In genomic region chr19:49840736-49841249, GRCh38 we compare ENCODE assay signal across 31 cellular contexts. TPM values are rescaled to one million over a fixed set of nuclear protein-coding genes. Genes with fewer than 3 reads are reported as not detected.
DNase-seq lines count a peak whose midpoint lies in the region; ATAC-seq, FAIRE-seq and TF ChIP-seq lines count a peak whose summit lies in the region.
"Had no signal": no experiment of that assay in that cellular context is flagged by ENCODE, and none has a peak within 500 bp of the region (broad histone marks: within the 10 kb centered on the region; RNA-seq: fewer than 3 reads in every experiment).

No MANE protein-coding gene starts in this region.

- FAIRE-seq in K562 (lab: Jason Lieb, UNC) = no peak
- FAIRE-seq: A204.1, D721Med, RCC 7860, small intestine had no signal

- H3K9ac ChIP-seq in K562 (ENCODE audit: insufficient read depth in 1 of 2, low read depth in 2 of 2, low read length in 2 of 2) (peak overlapping the region in 1 of 2 experiments; percentile 70; a peak in 2 of 4 replicates), neural progenitor cell (no peak overlapping the region)

- TF ChIP-seq EP300 in K562 (IDR thresholded peaks at IDR 0.05; ENCODE audit: low read length) = no peak

- H4K20me1 ChIP-seq in K562 (replicated peaks; ENCODE audit: control insufficient read depth, insufficient read depth, low read length) = no peaks in the 10 kb centered on the region
- no peaks in the 10 kb centered on the region for H4K20me1 ChIP-seq in neural progenitor cell (ENCODE audit: low read depth)

- H3K27ac Mint-ChIP-seq in neural progenitor cell = peak overlapping the region; percentile 44
- H3K27ac Mint-ChIP-seq: activated CD4-positive, alpha-beta memory T cell treated with anti-CD3 and anti-CD28 coated beads for 36 hours; CD4-positive, alpha-beta T cell; naive thymus-derived CD4-positive, alpha-beta T cell; stimulated activated naive CD8-positive, alpha-beta T cell treated with anti-CD3 and anti-CD28 coated beads, Interleukin-15, Interleukin-2, amounts not matched to agents 100 ng/mL and 50 ng/mL, for 24 hours had no signal

- in situ Hi-C loops in K562 (cut with MboI) = no loop called here

- H3F3A ChIP-seq in neural progenitor cell (ENCODE audit: low read depth) = peaks cover 10% of the 10 kb centered on the region

- no peaks in the 10 kb centered on the region for H3K9me3 Mint-ChIP-seq in neural progenitor cell
- H3K9me3 Mint-ChIP-seq: activated CD4-positive, alpha-beta memory T cell treated with anti-CD3 and anti-CD28 coated beads for 36 hours; CD4-positive, alpha-beta T cell; central memory CD8-positive, alpha-beta T cell; naive thymus-derived CD4-positive, alpha-beta T cell; stimulated activated naive CD8-positive, alpha-beta T cell treated with anti-CD3 and anti-CD28 coated beads, Interleukin-15, Interleukin-2, amounts not matched to agents 100 ng/mL and 50 ng/mL, for 24 hours had no signal

- H3K36me3 Mint-ChIP-seq in neural progenitor cell = peaks cover 35% of the 10 kb centered on the region

- 78% methylated on average over 17 of the region's 17 CpGs for WGBS in K562 (ENCODE audit: insufficient coverage, low coverage, missing lambda C conversion rate)
- 84 to 94% methylated on average over 17 of the region's 17 CpGs for WGBS in body of pancreas, 2 donors

- no peak overlapping the region for H3K4me3 Mint-ChIP-seq in neural progenitor cell
- H3K4me3 Mint-ChIP-seq: activated CD4-positive, alpha-beta memory T cell treated with anti-CD3 and anti-CD28 coated beads for 36 hours; CD4-positive, alpha-beta T cell; central memory CD8-positive, alpha-beta T cell; naive thymus-derived CD4-positive, alpha-beta T cell; stimulated activated naive CD8-positive, alpha-beta T cell treated with anti-CD3 and anti-CD28 coated beads, Interleukin-15, Interleukin-2, amounts not matched to agents 100 ng/mL and 50 ng/mL, for 24 hours had no signal

- no peak overlapping the region for H3K4me2 ChIP-seq in K562 (ENCODE audit: insufficient read depth, low read length)
- H3K4me2 ChIP-seq in neural progenitor cell = no peak overlapping the region

- H3K4me3 ChIP-seq in cardiac muscle cell = no peak overlapping the region
- no peak overlapping the region for H3K4me3 ChIP-seq in K562
- H3K4me3 ChIP-seq in neural progenitor cell = no peak overlapping the region
- H3K4me3 ChIP-seq in body of pancreas = no peak overlapping the region
- H3K4me3 ChIP-seq: ovary, testis had no signal

- H2AFZ ChIP-seq in K562 (ENCODE audit: low read depth, low read length) (no peak overlapping the region), neural progenitor cell (replicated peaks) (no peak overlapping the region)

- no peaks in the 10 kb centered on the region for H3K9me3 ChIP-seq in cardiac muscle cell (ENCODE audit: low read depth)
- no peaks in the 10 kb centered on the region for H3K9me3 ChIP-seq in K562 (replicated peaks; ENCODE audit: control insufficient read depth, insufficient read depth, low read depth, low read length)
- no peaks in the 10 kb centered on the region for H3K9me3 ChIP-seq in neural progenitor cell (ENCODE audit: low read depth)
- no peaks in the 10 kb centered on the region for H3K9me3 ChIP-seq in body of pancreas
- H3K9me3 ChIP-seq: ovary, testis had no signal

- H3K27me3 ChIP-seq in cardiac muscle cell (no peaks in the 10 kb centered on the region), K562 (ENCODE audit: control insufficient read depth in 2 of 2, insufficient read depth in 2 of 2, low read length in 2 of 2) (no peaks in the 10 kb centered on the region), neural progenitor cell (no peaks in the 10 kb centered on the region), body of pancreas (no peaks in the 10 kb centered on the region)
- H3K27me3 ChIP-seq: ovary, testis had no signal

- H3K9me1 ChIP-seq in K562 (ENCODE audit: control insufficient read depth, insufficient read depth, low read length) = peaks cover 2% of the 10 kb centered on the region

- POLR2A ChIA-PET in K562 (lab: Yijun Ruan, JAX) = interaction anchor here (2.2 kb wide), 1 partner anchor 9 kb away, joined by 7 read pairs; no protein-coding TSS in a partner anchor

- TF ChIP-seq POLR2A in K562 (conservative IDR thresholded peaks at IDR 0.05) (no peak), body of pancreas (IDR thresholded peaks at IDR 0.05) (no peak)

- H3K27me3 Mint-ChIP-seq in neural progenitor cell (ENCODE audit: insufficient read depth, low read depth) = no peaks in the 10 kb centered on the region
- H3K27me3 Mint-ChIP-seq: activated CD4-positive, alpha-beta memory T cell treated with anti-CD3 and anti-CD28 coated beads for 36 hours; CD4-positive, alpha-beta T cell; central memory CD8-positive, alpha-beta T cell; stimulated activated naive CD8-positive, alpha-beta T cell treated with anti-CD3 and anti-CD28 coated beads, Interleukin-15, Interleukin-2, amounts not matched to agents 100 ng/mL and 50 ng/mL, for 24 hours had no signal

- ATAC-seq in left cardiac atrium = no peak
- ATAC-seq in K562 = no peak
- ATAC-seq in HG03045 (IDR thresholded peaks at IDR 0.05; ENCODE audit: unreplicated experiment) = no peak
- ATAC-seq in body of pancreas = no peak
- ATAC-seq in GM18867 (IDR thresholded peaks at IDR 0.05; ENCODE audit: unreplicated experiment) = no peak
- ATAC-seq: esophagus mucosa; left ventricle myocardium superior; naive thymus-derived CD4-positive, alpha-beta T cell had no signal

- peak in 1 of 2 donors; percentile 63 for DNase-seq in cardiac muscle cell (ENCODE audit: low read depth in 1 of 2, low spot score in 1 of 2)
- DNase-seq in left cardiac atrium = no peak
- no peak for DNase-seq in K562 (ENCODE audit: extremely low read depth in 1 of 4, low spot score in 3 of 4)
- DNase-seq in neural progenitor cell (ENCODE audit: low spot score) = no peak
- no peak for DNase-seq in body of pancreas
- DNase-seq in SHP77 treated with DMSO at 0.1 percent for 48 hours (lab: John Stamatoyannopoulos, UW) = no peak
- DNase-seq: activated CD4-positive, alpha-beta memory T cell treated with anti-CD3 and anti-CD28 coated beads for 36 hours; activated naive CD4-positive, alpha-beta T cell treated with Interleukin-2 at 50 U/mL for 16 hours; AML-193; CD4-positive, alpha-beta T cell; islet precursor cell; left ventricle myocardium superior; midbrain; naive thymus-derived CD4-positive, alpha-beta T cell; NCI-H1436; NCI-H2107; NCI-H446 treated with DMSO at 0.1 percent for 48 hours; NCI-H82; retina; small intestine; testis had no signal

- peaks cover 2% of the 10 kb centered on the region for H3K4me1 Mint-ChIP-seq in neural progenitor cell
- H3K4me1 Mint-ChIP-seq: central memory CD8-positive, alpha-beta T cell; naive thymus-derived CD4-positive, alpha-beta T cell had no signal

- no TSS peak for BruUV-seq in K562 (replicated peaks; lab: Mats Ljungman, UMichigan)

- peaks cover 18% of the 10 kb centered on the region for H3K4me1 ChIP-seq in cardiac muscle cell (ENCODE audit: low read depth)
- H3K4me1 ChIP-seq in K562 (replicated peaks in 1 of 2; ENCODE audit: control insufficient read depth in 2 of 2, insufficient read depth in 2 of 2, low read length in 2 of 2) = peaks cover 0 to 18% of the 10 kb centered on the region in 2 experiments; a peak in 2 of 5 replicates
- H3K4me1 ChIP-seq in neural progenitor cell = no peaks in the 10 kb centered on the region
- H3K4me1 ChIP-seq in body of pancreas = no peaks in the 10 kb centered on the region
- H3K4me1 ChIP-seq: testis had no signal

- TF ChIP-seq RAD21 in K562 (CRISPR knock-in tag; conservative IDR thresholded peaks at IDR 0.05 in 1 of 2, IDR thresholded peaks at IDR 0.05 in 1 of 2) = no peak

- TF ChIP-seq CTCF in cardiac muscle cell (IDR thresholded peaks at IDR 0.05; ENCODE audit: low read depth, low read length) (no peak), K562 (IDR thresholded peaks at IDR 0.05 in 2 of 3, conservative IDR thresholded peaks at IDR 0.05 in 1 of 3; ENCODE audit: insufficient read depth in 2 of 3, low read depth in 1 of 3, low read length in 3 of 3) (no peak), neural progenitor cell (IDR thresholded peaks at IDR 0.05) (no peak), body of pancreas (IDR thresholded peaks at IDR 0.05) (no peak)

- CTCF ChIA-PET in K562 (lab: Yijun Ruan, JAX; ENCODE audit: low intra/inter-chr PET ratio) = no interaction called here

- peaks cover 6% of the 10 kb centered on the region for H3K36me3 ChIP-seq in cardiac muscle cell
- peaks cover 51% of the 10 kb centered on the region for H3K36me3 ChIP-seq in K562 (ENCODE audit: control insufficient read depth, insufficient read depth, low read length)
- no peaks in the 10 kb centered on the region for H3K36me3 ChIP-seq in neural progenitor cell
- H3K36me3 ChIP-seq in body of pancreas (replicated peaks in 1 of 2; ENCODE audit: insufficient read depth in 1 of 2, low read depth in 2 of 2) = peaks cover 0 to 2% of the 10 kb centered on the region in 2 donors
- H3K36me3 ChIP-seq: ovary had no signal

- intact Hi-C loops in left cardiac atrium (cut with DNase I) = no loop called here
- intact Hi-C loops in K562 (cut with micrococcal nuclease) = no loop called here
- intact Hi-C loops in body of pancreas (cut with DNase I) = no loop called here

- H3K27ac ChIP-seq in cardiac muscle cell (peak overlapping the region; percentile 93), K562 (ENCODE audit: extremely low read depth, low read depth, low read length) (no peak overlapping the region; the same call in 2 of the 3 replicates), neural progenitor cell (no peak overlapping the region), body of pancreas (no peak overlapping the region)
- H3K27ac ChIP-seq: HL-60, ovary, testis had no signal

- no peaks in the 10 kb centered on the region for H3K79me2 ChIP-seq in K562 (ENCODE audit: control insufficient read depth, insufficient read depth, low read length)
- no peaks in the 10 kb centered on the region for H3K79me2 ChIP-seq in neural progenitor cell (ENCODE audit: low read depth)

RNA-seq across cellular contexts. Expression of gene PTOV1, which starts 10.2 kb away (rescaled TPM):
- total RNA-seq in cardiac muscle cell (290 and 380 TPM in 2 replicates), left cardiac atrium (100 to 1,000 TPM; 113 to 122 TPM), K562 (2014; rRNA removed) (61.3 and 79.5 TPM in 2 replicates), K562 (2014; rRNA removed; fragmentation: Illumina TruSeq; extraction: Trizol) (14.0 and 23.3 TPM in 2 replicates), K562 (2015; rRNA removed; fragmentation: Illumina TruSeq; extraction: Trizol) (43.5 and 44.6 TPM in 2 replicates), K562 (2021) (156 and 169 TPM in 2 replicates), neural progenitor cell (ENCODE audit: low replicate concordance) (63.5 and 218 TPM in 2 replicates), body of pancreas (10 to 100 TPM; 69.0 to 70.2 TPM)
- polyA plus RNA-seq in cardiac muscle cell (445 and 583 TPM in 2 replicates), K562 (2011; rRNA removed) (33.0 and 58.6 TPM in 2 replicates), K562 (2014; fragmentation: Illumina TruSeq; extraction: Trizol) (61.7 and 81.3 TPM in 2 replicates), K562 (2014; fragmentation: Nextera tagmentation; extraction: Ambion mirVana) (1 to 10 TPM; 4.9 to 9.3 TPM), K562 (2014; rRNA removed) (68.1 and 75.0 TPM in 2 replicates)
- 128 and 364 TPM in 2 replicates for total RNA-seq in K562 (2011; cell fraction: chromatin; rRNA removed; ENCODE audit: low replicate concordance)
- total RNA-seq in K562 (2011; cell fraction: nucleolus; rRNA removed) = 274 and 281 TPM in 2 replicates
- 195 and 218 TPM in 2 replicates for total RNA-seq in K562 (2011; cell fraction: nucleoplasm; rRNA removed)
- 39.8 and 67.6 TPM in 2 replicates for polyA plus RNA-seq in K562 (2011; cell fraction: cytosol; rRNA removed)
- polyA plus RNA-seq in K562 (2011; cell fraction: nucleus; rRNA removed) = 302 and 359 TPM in 2 replicates
- 104 and 153 TPM in 2 replicates for polyA plus RNA-seq in K562 (2012)
- polyA minus RNA-seq in K562 (2011; rRNA and poly(A)+ RNA removed) = 22.8 and 25.3 TPM in 2 replicates
- 60.9 and 84.8 TPM in 2 replicates for polyA minus RNA-seq in K562 (2011; cell fraction: cytosol; rRNA and poly(A)+ RNA removed)
- polyA minus RNA-seq in K562 (2011; cell fraction: nucleus; rRNA and poly(A)+ RNA removed) = 81.6 and 99.6 TPM in 2 replicates

RNA-seq across cellular contexts. Expression of gene MED25, which starts 22.7 kb away (rescaled TPM):
- 68.7 and 83.7 TPM in 2 replicates for total RNA-seq in cardiac muscle cell
- 69.9 and 73.2 TPM in 2 replicates for polyA plus RNA-seq in cardiac muscle cell
- 10 to 100 TPM; 48.7 to 55.6 TPM for total RNA-seq in left cardiac atrium
- 109 and 190 TPM in 2 replicates for total RNA-seq in K562 (2011; cell fraction: chromatin; rRNA removed; ENCODE audit: low replicate concordance)
- 97.8 and 99.2 TPM in 2 replicates for total RNA-seq in K562 (2011; cell fraction: nucleolus; rRNA removed)
- total RNA-seq in K562 (2011; cell fraction: nucleoplasm; rRNA removed) = 109 and 111 TPM in 2 replicates
- total RNA-seq in K562 (2014; rRNA removed) = 19.3 and 30.1 TPM in 2 replicates
- 15.7 and 17.1 TPM in 2 replicates for total RNA-seq in K562 (2014; rRNA removed; fragmentation: Illumina TruSeq; extraction: Trizol)
- 14.5 and 16.0 TPM in 2 replicates for total RNA-seq in K562 (2015; rRNA removed; fragmentation: Illumina TruSeq; extraction: Trizol)
- total RNA-seq in K562 (2021) = 83.5 and 93.9 TPM in 2 replicates
- 23.0 and 31.0 TPM in 2 replicates for polyA plus RNA-seq in K562 (2011; rRNA removed)
- 18.3 and 19.6 TPM in 2 replicates for polyA plus RNA-seq in K562 (2011; cell fraction: cytosol; rRNA removed)
- 111 and 131 TPM in 2 replicates for polyA plus RNA-seq in K562 (2011; cell fraction: nucleus; rRNA removed)
- 57.3 and 63.8 TPM in 2 replicates for polyA plus RNA-seq in K562 (2012)
- 56.7 and 72.9 TPM in 2 replicates for polyA plus RNA-seq in K562 (2014; fragmentation: Illumina TruSeq; extraction: Trizol)
- 1 to 10 TPM; 4.1 to 4.4 TPM for polyA plus RNA-seq in K562 (2014; fragmentation: Nextera tagmentation; extraction: Ambion mirVana)
- polyA plus RNA-seq in K562 (2014; rRNA removed) = 37.8 and 40.3 TPM in 2 replicates
- 20.8 and 22.4 TPM in 2 replicates for polyA minus RNA-seq in K562 (2011; rRNA and poly(A)+ RNA removed)
- 35.9 and 50.9 TPM in 2 replicates for polyA minus RNA-seq in K562 (2011; cell fraction: cytosol; rRNA and poly(A)+ RNA removed)
- 38.8 and 53.6 TPM in 2 replicates for polyA minus RNA-seq in K562 (2011; cell fraction: nucleus; rRNA and poly(A)+ RNA removed)
- 44.9 and 54.1 TPM in 2 replicates for total RNA-seq in neural progenitor cell (ENCODE audit: low replicate concordance)
- total RNA-seq in body of pancreas = 10 to 100 TPM; 15.8 to 16.9 TPM

RNA-seq across cellular contexts. Expression of gene PNKP, which starts 26.6 kb away (rescaled TPM):
- total RNA-seq in cardiac muscle cell (73.8 and 74.5 TPM in 2 replicates), left cardiac atrium (10 to 100 TPM; 38.7 to 54.5 TPM), K562 (2014; rRNA removed) (56.0 and 59.3 TPM in 2 replicates), K562 (2014; rRNA removed; fragmentation: Illumina TruSeq; extraction: Trizol) (12.3 and 18.1 TPM in 2 replicates), K562 (2015; rRNA removed; fragmentation: Illumina TruSeq; extraction: Trizol) (25.3 and 29.4 TPM in 2 replicates), K562 (2021) (84.9 and 85.4 TPM in 2 replicates), neural progenitor cell (ENCODE audit: low replicate concordance) (41.1 and 72.4 TPM in 2 replicates), body of pancreas (100 to 1,000 TPM in 1 of 2 donors, 10 to 100 TPM in 1; 59.7 to 122 TPM)
- polyA plus RNA-seq in cardiac muscle cell (69.7 and 98.4 TPM in 2 replicates), K562 (2011; rRNA removed) (13.7 and 21.3 TPM in 2 replicates), K562 (2014; fragmentation: Illumina TruSeq; extraction: Trizol) (26.7 and 30.0 TPM in 2 replicates), K562 (2014; fragmentation: Nextera tagmentation; extraction: Ambion mirVana) (1 to 10 TPM; 2.8 to 3.1 TPM), K562 (2014; rRNA removed) (64.0 and 71.3 TPM in 2 replicates)
- 168 and 404 TPM in 2 replicates for total RNA-seq in K562 (2011; cell fraction: chromatin; rRNA removed; ENCODE audit: low replicate concordance)
- 252 and 258 TPM in 2 replicates for total RNA-seq in K562 (2011; cell fraction: nucleolus; rRNA removed)
- 178 and 185 TPM in 2 replicates for total RNA-seq in K562 (2011; cell fraction: nucleoplasm; rRNA removed)
- 12.2 and 25.9 TPM in 2 replicates for polyA plus RNA-seq in K562 (2011; cell fraction: cytosol; rRNA removed)
- polyA plus RNA-seq in K562 (2011; cell fraction: nucleus; rRNA removed) = 123 and 164 TPM in 2 replicates
- 56.7 and 64.2 TPM in 2 replicates for polyA plus RNA-seq in K562 (2012)
- 6.7 and 8.2 TPM in 2 replicates for polyA minus RNA-seq in K562 (2011; rRNA and poly(A)+ RNA removed)
- polyA minus RNA-seq in K562 (2011; cell fraction: cytosol; rRNA and poly(A)+ RNA removed) = 22.8 and 136 TPM in 2 replicates
- polyA minus RNA-seq in K562 (2011; cell fraction: nucleus; rRNA and poly(A)+ RNA removed) = 48.2 and 49.9 TPM in 2 replicates

RNA-seq across cellular contexts. Expression of gene FUZ, which starts 27.7 kb away (rescaled TPM):
- total RNA-seq in cardiac muscle cell (37.8 and 60.8 TPM in 2 replicates), left cardiac atrium (10 to 100 TPM; 11.0 to 16.2 TPM), K562 (2014; rRNA removed) (6.6 and 10.6 TPM in 2 replicates), K562 (2014; rRNA removed; fragmentation: Illumina TruSeq; extraction: Trizol) (1.9 and 3.5 TPM in 2 replicates), K562 (2015; rRNA removed; fragmentation: Illumina TruSeq; extraction: Trizol) (2.9 and 3.8 TPM in 2 replicates), K562 (2021) (6.7 and 7.6 TPM in 2 replicates), neural progenitor cell (ENCODE audit: low replicate concordance) (24.6 and 37.8 TPM in 2 replicates), body of pancreas (10 to 100 TPM in 1 of 2 donors, 1 to 10 TPM in 1; 8.9 to 24.1 TPM)
- polyA plus RNA-seq in cardiac muscle cell (35.6 and 39.0 TPM in 2 replicates), K562 (2011; rRNA removed) (2.7 and 3.6 TPM in 2 replicates), K562 (2014; fragmentation: Illumina TruSeq; extraction: Trizol) (3.2 and 4.5 TPM in 2 replicates), K562 (2014; fragmentation: Nextera tagmentation; extraction: Ambion mirVana) (under 1 TPM in 1 of 2 experiments, not detected in 1; 0.17 TPM), K562 (2014; rRNA removed) (4.7 and 11.5 TPM in 2 replicates)
- total RNA-seq in K562 (2011; cell fraction: chromatin; rRNA removed; ENCODE audit: low replicate concordance) = 5.3 and 13.3 TPM in 2 replicates
- 8.2 and 9.1 TPM in 2 replicates for total RNA-seq in K562 (2011; cell fraction: nucleolus; rRNA removed)
- total RNA-seq in K562 (2011; cell fraction: nucleoplasm; rRNA removed) = 8.2 and 8.4 TPM in 2 replicates
- polyA plus RNA-seq in K562 (2011; cell fraction: cytosol; rRNA removed) = 4.8 and 5.7 TPM in 2 replicates
- polyA plus RNA-seq in K562 (2011; cell fraction: nucleus; rRNA removed) = 7.4 and 9.5 TPM in 2 replicates
- 6.3 and 6.4 TPM in 2 replicates for polyA plus RNA-seq in K562 (2012)
- polyA minus RNA-seq in K562 (2011; rRNA and poly(A)+ RNA removed) = 2.0 and 2.2 TPM in 2 replicates
- 2.6 and 6.6 TPM in 2 replicates for polyA minus RNA-seq in K562 (2011; cell fraction: cytosol; rRNA and poly(A)+ RNA removed)
- 1.2 and 3.7 TPM in 2 replicates for polyA minus RNA-seq in K562 (2011; cell fraction: nucleus; rRNA and poly(A)+ RNA removed)

RNA-seq across cellular contexts. Expression of gene AKT1S1, which starts 36.4 kb away (rescaled TPM):
- total RNA-seq in cardiac muscle cell (27.5 and 36.9 TPM in 2 replicates), left cardiac atrium (10 to 100 TPM; 33.5 to 36.6 TPM), K562 (2014; rRNA removed) (25.7 and 33.8 TPM in 2 replicates), K562 (2014; rRNA removed; fragmentation: Illumina TruSeq; extraction: Trizol) (5.7 and 6.9 TPM in 2 replicates), K562 (2015; rRNA removed; fragmentation: Illumina TruSeq; extraction: Trizol) (13.5 and 14.4 TPM in 2 replicates), K562 (2021) (50.1 and 50.3 TPM in 2 replicates), neural progenitor cell (ENCODE audit: low replicate concordance) (2.3 and 13.6 TPM in 2 replicates), body of pancreas (10 to 100 TPM in 1 of 2 donors, 1 to 10 TPM in 1; 7.5 to 20.1 TPM)
- polyA plus RNA-seq in cardiac muscle cell (45.4 and 66.2 TPM in 2 replicates), K562 (2011; rRNA removed) (17.1 and 22.4 TPM in 2 replicates), K562 (2014; fragmentation: Illumina TruSeq; extraction: Trizol) (39.0 and 40.7 TPM in 2 replicates), K562 (2014; fragmentation: Nextera tagmentation; extraction: Ambion mirVana) (1 to 10 TPM; 1.2 TPM), K562 (2014; rRNA removed) (38.2 and 45.4 TPM in 2 replicates)
- total RNA-seq in K562 (2011; cell fraction: chromatin; rRNA removed; ENCODE audit: low replicate concordance) = 24.5 and 49.9 TPM in 2 replicates
- 34.3 and 39.9 TPM in 2 replicates for total RNA-seq in K562 (2011; cell fraction: nucleolus; rRNA removed)
- total RNA-seq in K562 (2011; cell fraction: nucleoplasm; rRNA removed) = 26.9 and 29.9 TPM in 2 replicates
- 34.5 and 68.9 TPM in 2 replicates for polyA plus RNA-seq in K562 (2011; cell fraction: cytosol; rRNA removed)
- polyA plus RNA-seq in K562 (2011; cell fraction: nucleus; rRNA removed) = 33.2 and 55.4 TPM in 2 replicates
- polyA plus RNA-seq in K562 (2012) = 31.8 and 37.6 TPM in 2 replicates
- 7.8 and 10.3 TPM in 2 replicates for polyA minus RNA-seq in K562 (2011; rRNA and poly(A)+ RNA removed)
- polyA minus RNA-seq in K562 (2011; cell fraction: cytosol; rRNA and poly(A)+ RNA removed) = 17.4 and 21.4 TPM in 2 replicates
- polyA minus RNA-seq in K562 (2011; cell fraction: nucleus; rRNA and poly(A)+ RNA removed) = 18.2 and 22.4 TPM in 2 replicates
